ENCODE assay signal across 8 cellular contexts in the genomic region with DNA sequence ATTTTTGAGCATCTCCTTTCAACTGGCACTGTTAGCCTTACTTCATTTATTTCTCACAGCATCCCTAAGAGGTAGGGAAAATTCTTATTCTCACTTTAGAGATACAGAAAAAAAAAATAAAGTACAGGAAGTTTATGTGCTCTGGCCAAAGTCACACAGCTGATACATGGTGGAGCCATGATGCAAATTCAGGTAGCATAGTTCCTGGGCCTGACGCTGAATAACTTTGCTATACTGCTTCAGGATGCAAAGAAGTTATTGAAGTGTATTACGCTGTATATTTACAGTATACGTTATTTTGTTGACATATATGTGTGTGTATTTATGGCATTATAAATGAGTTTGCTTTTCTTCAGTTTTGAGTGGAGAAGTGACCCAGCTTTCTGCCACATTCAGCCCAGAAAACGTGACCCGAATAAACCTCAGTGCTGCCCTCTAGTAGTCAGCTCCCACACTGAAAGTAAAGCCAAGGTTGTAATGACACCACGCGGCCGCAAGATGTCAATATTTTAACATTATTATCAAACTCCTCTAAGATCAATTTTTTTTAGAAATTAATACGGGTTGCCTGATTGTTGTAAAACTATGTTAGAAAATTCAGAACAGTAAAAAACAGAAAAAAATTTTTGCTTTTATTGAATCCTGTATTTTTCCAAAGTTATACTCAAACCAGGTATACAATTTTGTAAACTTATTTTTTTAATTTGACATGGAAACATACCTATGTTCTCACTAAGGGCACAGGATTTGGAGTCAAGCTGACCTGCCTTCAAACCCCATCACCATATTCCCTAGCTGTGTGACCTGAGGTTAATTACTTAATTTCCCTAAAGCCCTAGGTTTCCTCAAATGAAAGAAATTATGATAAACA. TPM values are rescaled to one million over a fixed set of nuclear protein-coding genes. Genes with fewer than 3 reads are reported as not detected.
DNase-seq lines count a peak whose midpoint lies in the region; ATAC-seq and TF ChIP-seq lines count a peak whose summit lies in the region.

No MANE protein-coding gene starts in this region.

- H3K9me3 ChIP-seq in adipocyte (ENCODE audit: control insufficient read depth, low read length) (no peaks in the 10 kb centered on the region), heart right ventricle (no peaks in the 10 kb centered on the region)

- no peak overlapping the region for H3K27ac ChIP-seq in heart right ventricle

- H3K27me3 ChIP-seq in adipocyte (replicated peaks; ENCODE audit: control insufficient read depth, insufficient read depth, low read length): peaks cover 44% of the 10 kb centered on the region
- H3K27me3 ChIP-seq in heart right ventricle: peaks cover 0 to 44% (median 0%) of the 10 kb centered on the region in 7 donors

- peak; percentile 65 for ATAC-seq in GM21423 (IDR thresholded peaks at IDR 0.05; ENCODE audit: unreplicated experiment)
- ATAC-seq in heart right ventricle: peak in 1 of 8 donors; percentile 52
- ATAC-seq in HG03135 (IDR thresholded peaks at IDR 0.05; ENCODE audit: unreplicated experiment): no peak

- intact Hi-C loops in heart right ventricle (cut with DNase I): loop anchor here (2.0 to 10.0 kb wide), 6 partner anchors 147 to 402 kb away; no protein-coding TSS in a partner anchor

- H3K4me1 ChIP-seq in adipocyte (ENCODE audit: control insufficient read depth, insufficient read depth, low read length): peaks cover 16% of the 10 kb centered on the region
- H3K4me1 ChIP-seq in heart right ventricle: no peaks in the 10 kb centered on the region

- no peak overlapping the region for H3K4me3 ChIP-seq in adipocyte (ENCODE audit: low read length)
- H3K4me3 ChIP-seq in heart right ventricle: no peak overlapping the region
- no peak overlapping the region for H3K4me3 ChIP-seq in retinal pigment epithelial cell (ENCODE audit: low read length)

- H3K36me3 ChIP-seq in adipocyte (ENCODE audit: control insufficient read depth, insufficient read depth, low read length, severe bottlenecking) (no peaks in the 10 kb centered on the region), heart right ventricle (no peaks in the 10 kb centered on the region)

- no peak overlapping the region for H3K9ac ChIP-seq in adipocyte (ENCODE audit: low read length)

- peak; percentile 59 for DNase-seq in D341Med (ENCODE audit: low spot score)
- peak; percentile 64 for DNase-seq in MV-4-11 (lab: John Stamatoyannopoulos, UW)
- peak; percentile 5 for DNase-seq in SKM-1 (lab: John Stamatoyannopoulos, UW; ENCODE audit: unreplicated experiment)
- peak; percentile 89 for DNase-seq in adipocyte (ENCODE audit: low read depth)
- DNase-seq in heart right ventricle: peak in 1 of 2 donors; percentile 50
- DNase-seq in retinal pigment epithelial cell (ENCODE audit: low read depth): peak; percentile 18

- 11 to 12% methylated on average over 9 of the region's 9 CpGs for WGBS in heart right ventricle, 2 donors

- peak; percentile 62 to 98 (median 86) for TF ChIP-seq CTCF in heart right ventricle (IDR thresholded peaks at IDR 0.05)
- TF ChIP-seq CTCF in retinal pigment epithelial cell (conservative IDR thresholded peaks at IDR 0.05; ENCODE audit: low read depth, low read length): peak; percentile 98

RNA-seq across cellular contexts. Expression of a gene that starts 3.8 kb away (rescaled TPM):
- not detected for total RNA-seq in heart right ventricle
- not detected for polyA plus RNA-seq in heart right ventricle

RNA-seq across cellular contexts. Expression of a gene that starts 50.9 kb away (rescaled TPM):
- total RNA-seq in heart right ventricle: 1 to 10 TPM; 1.2 to 2.7 (median 1.6) TPM
- polyA plus RNA-seq in heart right ventricle: 1 to 10 TPM; 1.5 to 1.8 TPM
